In the genomic region with DNA sequence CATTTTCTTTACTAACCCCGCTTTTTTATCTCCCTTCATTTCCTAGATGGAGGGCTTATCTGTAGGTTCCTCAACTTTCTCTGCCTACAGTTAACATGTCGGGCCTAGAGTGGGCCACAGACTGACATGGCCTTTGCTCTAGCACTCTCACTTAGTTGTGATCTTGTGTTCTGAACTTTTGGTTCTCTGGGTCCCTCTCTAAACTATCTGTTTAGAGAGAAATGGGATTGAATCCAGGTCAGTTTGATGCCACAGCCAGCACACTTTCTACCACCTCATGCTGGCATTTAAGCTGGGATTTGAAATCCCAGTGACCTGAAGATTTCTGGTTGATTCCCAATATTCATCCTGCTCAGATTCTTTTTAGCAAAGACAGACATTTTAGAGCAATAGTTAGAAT, we compare ENCODE assay signal across 33 cellular contexts.
"Had no signal": no experiment of that assay in that cellular context is flagged by ENCODE, and none has a peak within 500 bp of the region (broad histone marks: within the 10 kb centered on the region; RNA-seq: fewer than 3 reads in every experiment).

No MANE protein-coding gene starts in this region.

- H3K27me3 ChIP-seq: body of pancreas, breast epithelium, SJCRH30 had no signal

- FAIRE-seq: astrocyte, RCC 7860 had no signal

- H3K9me3 ChIP-seq: body of pancreas, breast epithelium had no signal

- H3K36me3 ChIP-seq: breast epithelium, SJCRH30 had no signal

- ATAC-seq: activated CD8-positive, alpha-beta T cell treated with anti-CD3 and anti-CD28 coated beads for 36 hours; activated T-cell treated with anti-CD3 and anti-CD28 coated beads, Interleukin-2, amount 50 U/mL, for 72 hours; activated T-helper 17 cell treated with anti-CD3 and anti-CD28 coated beads, Interleukin-2, amount 50 U/mL, for 72 hours; PC-3 had no signal

- H3K4me1 ChIP-seq: breast epithelium, SJCRH30 had no signal

- H3K27ac ChIP-seq: breast epithelium, RWPE1, SJCRH30, SK-N-MC had no signal

- DNase-seq: activated CD4-positive, alpha-beta T cell treated with anti-CD3 and anti-CD28 coated beads, Interleukin-2, amount 10 ng/mL, durations not matched to agents 24 days and 14 days; activated CD4-positive, alpha-beta T cell treated with anti-CD3 and anti-CD28 coated beads, Interleukin-2, amount 50 U/mL, for 4 hours; activated CD8-positive, alpha-beta T cell treated with anti-CD3 and anti-CD28 coated beads for 36 hours; activated effector memory CD4-positive, alpha-beta T cell treated with anti-CD3 and anti-CD28 coated beads, Interleukin-2, amount 50 U/mL, for 16 hours; activated naive CD4-positive, alpha-beta T cell; activated naive CD4-positive, alpha-beta T cell treated with anti-CD3 and anti-CD28 coated beads, Interleukin-2, amount 50 U/mL, for 16 hours; activated naive CD8-positive, alpha-beta T cell treated with anti-CD3 and anti-CD28 coated beads for 36 hours; activated T-cell treated with anti-CD3 and anti-CD28 coated beads, Interleukin-2, amount 50 U/mL, for 1 hour; activated T-cell treated with anti-CD3 and anti-CD28 coated beads, Interleukin-2, amount 50 U/mL, for 72 hours; amniotic stem cell; body of pancreas; MM.1S; NCI-H1092 treated with DMSO at 0.1 percent for 48 hours; NCI-H1417; NCI-H146; NCI-H187; NCI-H2029 treated with DMSO at 0.1 percent for 48 hours; NCI-H2107; NCI-H2171; NCI-H510A; NCI-H526; NCI-H748 treated with DMSO at 0.1 percent for 48 hours; NK-92 treated with Interleukin-12 subunit alpha and Interleukin-12 subunit beta, amount 100 ng/mL, for 24 hours; PC-3; SHP77; SJCRH30; T1000 had no signal

- H3K4me3 ChIP-seq: body of pancreas, breast epithelium, SJCRH30, SK-N-MC had no signal
